Comparison of ENCODE assay signal across 30 cellular contexts in the genomic region with DNA sequence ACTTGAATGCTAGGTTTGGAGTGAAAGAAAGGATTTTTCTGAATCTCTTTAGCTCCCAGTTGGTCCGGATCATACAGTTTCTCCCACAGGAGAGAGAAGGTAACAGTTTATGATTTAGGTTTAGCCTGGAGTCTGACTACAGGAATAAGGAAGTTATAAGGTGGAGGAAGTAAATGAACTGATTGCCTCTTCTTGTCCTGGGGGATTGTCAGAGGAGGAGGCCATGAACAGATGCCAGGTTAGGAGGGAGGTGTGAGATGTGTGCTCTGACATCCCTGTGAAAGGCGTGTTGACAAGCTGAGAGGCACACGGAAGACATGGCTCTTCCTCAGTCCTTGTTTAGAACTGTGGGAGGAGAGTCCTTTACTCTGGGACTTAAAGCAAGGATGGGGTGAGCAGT.
"Had no signal": no experiment of that assay in that cellular context is flagged by ENCODE, and none has a peak within 500 bp of the region (broad histone marks: within the 10 kb centered on the region; RNA-seq: fewer than 3 reads in every experiment).

No MANE protein-coding gene starts in this region.

- H3K4me3 Mint-ChIP-seq: activated CD4-positive, alpha-beta T cell treated with anti-CD3 and anti-CD28 coated beads, Interleukin-2, amount 10 ng/mL, durations not matched to agents 24 days and 14 days; activated naive CD8-positive, alpha-beta T cell; activated T-cell treated with anti-CD3 and anti-CD28 coated beads, Interleukin-2, amount 50 U/mL, for 4 hours; central memory CD8-positive, alpha-beta T cell; T-helper 17 cell; WTC11 had no signal

- H3K27me3 ChIP-seq: adrenal gland, MG63, Peyer's patch, SJSA1 had no signal

- H3K4me1 ChIP-seq: Peyer's patch, SJSA1 had no signal

- H3K4me3 ChIP-seq: adrenal gland, MG63, Peyer's patch, SJSA1 had no signal

- H3K36me3 ChIP-seq: adrenal gland, MG63, Peyer's patch, SJSA1 had no signal

- ATAC-seq: activated T-cell treated with anti-CD3 and anti-CD28 coated beads, Interleukin-2, amount 50 U/mL, for 4 hours; SK-N-SH treated with all-trans-retinoic acid at 6 μM for 48 hours; T-helper 17 cell; WTC11 had no signal

- H3K27me3 Mint-ChIP-seq: activated CD4-positive, alpha-beta T cell treated with anti-CD3 and anti-CD28 coated beads, Interleukin-2, amount 10 ng/mL, durations not matched to agents 24 days and 14 days; activated naive CD8-positive, alpha-beta T cell had no signal

- H3K9me3 ChIP-seq: adrenal gland, MG63, Peyer's patch, SJSA1 had no signal

- H3K36me3 Mint-ChIP-seq: activated naive CD8-positive, alpha-beta T cell; WTC11 had no signal

- H3K27ac ChIP-seq: adrenal gland, Peyer's patch, RWPE1, SJSA1 had no signal

- H3K27ac Mint-ChIP-seq: activated CD4-positive, alpha-beta T cell treated with anti-CD3 and anti-CD28 coated beads, Interleukin-2, amount 10 ng/mL, durations not matched to agents 24 days and 14 days; activated naive CD8-positive, alpha-beta T cell; T-helper 17 cell; WTC11 had no signal

- H3K4me1 Mint-ChIP-seq: activated CD4-positive, alpha-beta T cell treated with anti-CD3 and anti-CD28 coated beads, Interleukin-2, amount 10 ng/mL, durations not matched to agents 24 days and 14 days; central memory CD8-positive, alpha-beta T cell had no signal

- DNase-seq: activated CD4-positive, alpha-beta T cell treated with anti-CD3 and anti-CD28 coated beads, Interleukin-2, amount 10 ng/mL, durations not matched to agents 24 days and 14 days; activated CD4-positive, alpha-beta T cell treated with anti-CD3 and anti-CD28 coated beads, Interleukin-2, amount 50 U/mL, for 48 hours; activated CD4-positive, CD25-positive, alpha-beta regulatory T cell treated with anti-CD3 and anti-CD28 coated beads, Interleukin-2, amount 50 U/mL, for 72 hours; activated CD8-positive, alpha-beta memory T cell treated with anti-CD3 and anti-CD28 coated beads for 24 hours; activated effector memory CD4-positive, alpha-beta T cell treated with anti-CD3 and anti-CD28 coated beads, Interleukin-2, amount 50 U/mL, for 16 hours; activated naive CD4-positive, alpha-beta T cell treated with Interleukin-2 at 50 U/mL for 16 hours; activated T-cell treated with anti-CD3 and anti-CD28 coated beads, Interleukin-2, amount 50 U/mL, for 4 hours; adrenal gland; anterior cingulate cortex; MG63; MV-4-11; NCI-H1092 treated with DMSO at 0.1 percent for 48 hours; NCI-H1417 treated with DMSO at 0.1 percent for 48 hours; NCI-H1694; NCI-H2029; NCI-H345; NCI-H510A; NCI-H526 treated with DMSO at 0.1 percent for 48 hours; NCI-H82; NK-92 treated with Interleukin-12 subunit alpha and Interleukin-12 subunit beta, amount 100 ng/mL, for 24 hours; Peyer's patch; SHP77; T-helper 17 cell; T-helper 9 cell had no signal

- H3K9me3 Mint-ChIP-seq: activated T-cell treated with anti-CD3 and anti-CD28 coated beads, Interleukin-2, amount 50 U/mL, for 4 hours; central memory CD8-positive, alpha-beta T cell; WTC11 had no signal
